In genomic region chr1:86015375-86015774, GRCh38 we compare ENCODE assay signal across 23 cellular contexts.
"Had no signal": no experiment of that assay in that cellular context is flagged by ENCODE, and none has a peak within 500 bp of the region (broad histone marks: within the 10 kb centered on the region; RNA-seq: fewer than 3 reads in every experiment).

No MANE protein-coding gene starts in this region.

- H3K36me3 ChIP-seq: esophagus muscularis mucosa, gastrocnemius medialis, heart right ventricle, left lung, lower lobe of right lung, ovary, right atrium auricular region, sigmoid colon, tibial nerve had no signal

- H3K36me3 Mint-ChIP-seq: memory B cell; mesothelial cell of epicardium; natural killer cell; stimulated activated naive B cell treated with anti-CD40 and anti-IgM and Interleukin-4, amounts not matched to agents 10 μg/mL and 1 μg/mL and 100 μg/mL, for 72 hours had no signal

- H3K9me3 Mint-ChIP-seq: memory B cell; mesothelial cell of epicardium; neural crest cell; stimulated activated naive B cell treated with anti-CD40 and anti-IgM and Interleukin-4, amounts not matched to agents 10 μg/mL and 1 μg/mL and 100 μg/mL, for 72 hours; stimulated activated naive CD8-positive, alpha-beta T cell treated with anti-CD3 and anti-CD28 coated beads, Interleukin-15, amount 100 ng/mL, for 72 hours had no signal

- H3K27me3 Mint-ChIP-seq: memory B cell; stimulated activated naive B cell treated with anti-CD40 and anti-IgM and Interleukin-4, amounts not matched to agents 10 μg/mL and 1 μg/mL and 100 μg/mL, for 72 hours; stimulated activated naive CD8-positive, alpha-beta T cell treated with anti-CD3 and anti-CD28 coated beads, Interleukin-15, amount 100 ng/mL, for 72 hours had no signal

- H3K27ac ChIP-seq: dorsolateral prefrontal cortex, esophagus muscularis mucosa, gastrocnemius medialis, heart right ventricle, left lung, lower lobe of right lung, ovary, right atrium auricular region, sigmoid colon, skin epidermis, testis, tibial nerve had no signal

- H3K27ac Mint-ChIP-seq: memory B cell; mesothelial cell of epicardium; natural killer cell; stimulated activated naive B cell treated with anti-CD40 and anti-IgM and Interleukin-4, amounts not matched to agents 10 μg/mL and 1 μg/mL and 100 μg/mL, for 72 hours; stimulated activated naive CD8-positive, alpha-beta T cell treated with anti-CD3 and anti-CD28 coated beads, Interleukin-15, amount 100 ng/mL, for 72 hours had no signal

- ATAC-seq: gastrocnemius medialis, heart right ventricle, left lung, lower lobe of right lung, natural killer cell had no signal

- H3K27me3 ChIP-seq: dorsolateral prefrontal cortex, esophagus muscularis mucosa, gastrocnemius medialis, heart right ventricle, left lung, ovary, right atrium auricular region, sigmoid colon, testis, tibial nerve had no signal

- H3K9me3 ChIP-seq: esophagus muscularis mucosa, gastrocnemius medialis, heart right ventricle, left lung, lower lobe of right lung, ovary, right atrium auricular region, sigmoid colon, testis, tibial nerve had no signal

- H3K4me3 ChIP-seq: dorsolateral prefrontal cortex, esophagus muscularis mucosa, gastrocnemius medialis, heart right ventricle, left lung, lower lobe of right lung, ovary, right atrium auricular region, sigmoid colon, skin epidermis, testis, tibial nerve had no signal

- H3K4me3 Mint-ChIP-seq: memory B cell; mesothelial cell of epicardium; natural killer cell; neural crest cell; stimulated activated naive B cell treated with anti-CD40 and anti-IgM and Interleukin-4, amounts not matched to agents 10 μg/mL and 1 μg/mL and 100 μg/mL, for 72 hours; stimulated activated naive CD8-positive, alpha-beta T cell treated with anti-CD3 and anti-CD28 coated beads, Interleukin-15, amount 100 ng/mL, for 72 hours had no signal

- DNase-seq: cortex of kidney; dorsolateral prefrontal cortex; effector CD8-positive, alpha-beta T cell; gastrocnemius medialis; heart right ventricle; hypothalamus; left lung; lower lobe of right lung; natural killer cell; ovary; sigmoid colon; stimulated activated CD4-positive, alpha-beta T cell treated with anti-CD3 and anti-CD28 coated beads, Interleukin-2, amount 100 ng/mL, for 24 hours; stimulated activated CD4-positive, alpha-beta T cell treated with anti-CD3 and anti-CD28 coated beads, Interleukin-4, amount 100 ng/mL, for 4 hours; stimulated activated naive B cell treated with anti-CD40 and anti-IgM and Interleukin-4, amounts not matched to agents 10 μg/mL and 1 μg/mL and 100 μg/mL, for 72 hours; stimulated activated naive CD8-positive, alpha-beta T cell treated with anti-CD3 and anti-CD28 coated beads, Interleukin-15, amount 100 ng/mL, for 72 hours; testis had no signal

- H3K4me1 ChIP-seq: esophagus muscularis mucosa, gastrocnemius medialis, heart right ventricle, left lung, lower lobe of right lung, right atrium auricular region, testis, tibial nerve had no signal

- H3K4me1 Mint-ChIP-seq: memory B cell; mesothelial cell of epicardium; natural killer cell; neural crest cell; stimulated activated naive CD8-positive, alpha-beta T cell treated with anti-CD3 and anti-CD28 coated beads, Interleukin-15, amount 100 ng/mL, for 72 hours had no signal
